ENCODE assay signal across 9 cellular contexts in the genomic region with DNA sequence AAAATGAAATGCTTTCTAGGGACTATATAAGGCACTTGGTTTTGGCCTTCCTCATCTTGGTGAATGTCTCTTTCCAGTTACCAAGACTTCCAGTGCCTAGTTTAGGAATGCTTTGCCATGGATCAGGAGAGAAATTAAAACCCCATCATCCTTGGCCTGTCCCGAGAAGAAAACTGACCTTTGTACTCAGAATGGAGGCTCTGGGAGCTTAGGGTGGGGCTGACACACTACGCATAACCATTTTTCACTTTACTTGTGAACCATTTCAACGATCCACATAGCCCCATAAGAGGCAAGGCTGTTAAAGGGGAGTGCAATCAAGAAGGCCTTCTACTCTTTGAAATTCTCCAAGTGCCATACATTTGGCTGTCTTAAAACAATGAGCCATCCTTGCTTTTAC. TPM values are rescaled to one million over a fixed set of nuclear protein-coding genes. Genes with fewer than 3 reads are reported as not detected.
"Had no signal": no experiment of that assay in that cellular context is flagged by ENCODE, and none has a peak within 500 bp of the region (broad histone marks: within the 10 kb centered on the region; RNA-seq: fewer than 3 reads in every experiment).

No MANE protein-coding gene starts in this region.

- ATAC-seq: GM23338, HCT116 had no signal

- H3K4me3 Mint-ChIP-seq: GM23338, HFFc6 had no signal

- H3K27ac Mint-ChIP-seq: GM23338, HFFc6 had no signal

- H3K9me3 ChIP-seq: HAP-1 had no signal

- DNase-seq: HFFc6, IMR-90, KG1 had no signal

- H3K4me3 ChIP-seq: GM23338, HAP-1, K562 had no signal

- H3K9me3 Mint-ChIP-seq: GM23338, HFFc6 had no signal

RNA-seq across cellular contexts. Expression of gene ZCCHC13, which starts 26.7 kb away (rescaled TPM):
- total RNA-seq: GM23338, H1, HFFc6, HT-29, IMR-90, K562 had no signal
- polyA plus RNA-seq: GM23338, H1, IMR-90, K562 had no signal
